Comparison of ENCODE assay signal across 2 cellular contexts in genomic region chr11:73317803-73318202, GRCh38.
TF ChIP-seq lines count a peak whose summit lies in the region.

No MANE protein-coding gene starts in this region.

TF ChIP-seq in SK-N-SH, 30 proteins besides CTCF, POLR2A, EP300 and RAD21 (continued from another document):
- TF ChIP-seq USF1 (IDR thresholded peaks at IDR 0.05; ENCODE audit: borderline replicate concordance, low read depth) (no peak), RXRA (IDR thresholded peaks at IDR 0.05; ENCODE audit: borderline replicate concordance, low read depth) (no peak), NFIC (IDR thresholded peaks at IDR 0.05; ENCODE audit: borderline replicate concordance) (no peak), GATA2 (CRISPR knock-in tag; IDR thresholded peaks at IDR 0.05) (no peak)

TF ChIP-seq in SK-N-SH treated with all-trans-retinoic acid at 6 μM for 48 hours, 23 proteins besides CTCF, POLR2A, EP300 and RAD21 (continued from another document):
- TF ChIP-seq PATZ1 (CRISPR knock-in tag; IDR thresholded peaks at IDR 0.05; ENCODE audit: borderline replicate concordance) (no peak), RARB (CRISPR knock-in tag; IDR thresholded peaks at IDR 0.05) (no peak), PPARA (CRISPR knock-in tag; IDR thresholded peaks at IDR 0.05; ENCODE audit: borderline replicate concordance) (no peak), ESRRG (CRISPR knock-in tag; IDR thresholded peaks at IDR 0.05) (no peak), GLIS3 (CRISPR knock-in tag; IDR thresholded peaks at IDR 0.05) (no peak), BACH2 (CRISPR knock-in tag; IDR thresholded peaks at IDR 0.05; ENCODE audit: borderline replicate concordance) (no peak), POU6F1 (CRISPR knock-in tag; IDR thresholded peaks at IDR 0.05; ENCODE audit: borderline replicate concordance, low read depth) (no peak), TOX (CRISPR knock-in tag; IDR thresholded peaks at IDR 0.05; ENCODE audit: borderline replicate concordance) (no peak)
